Comparison of ENCODE assay signal across 1 cellular context in the genomic region with DNA sequence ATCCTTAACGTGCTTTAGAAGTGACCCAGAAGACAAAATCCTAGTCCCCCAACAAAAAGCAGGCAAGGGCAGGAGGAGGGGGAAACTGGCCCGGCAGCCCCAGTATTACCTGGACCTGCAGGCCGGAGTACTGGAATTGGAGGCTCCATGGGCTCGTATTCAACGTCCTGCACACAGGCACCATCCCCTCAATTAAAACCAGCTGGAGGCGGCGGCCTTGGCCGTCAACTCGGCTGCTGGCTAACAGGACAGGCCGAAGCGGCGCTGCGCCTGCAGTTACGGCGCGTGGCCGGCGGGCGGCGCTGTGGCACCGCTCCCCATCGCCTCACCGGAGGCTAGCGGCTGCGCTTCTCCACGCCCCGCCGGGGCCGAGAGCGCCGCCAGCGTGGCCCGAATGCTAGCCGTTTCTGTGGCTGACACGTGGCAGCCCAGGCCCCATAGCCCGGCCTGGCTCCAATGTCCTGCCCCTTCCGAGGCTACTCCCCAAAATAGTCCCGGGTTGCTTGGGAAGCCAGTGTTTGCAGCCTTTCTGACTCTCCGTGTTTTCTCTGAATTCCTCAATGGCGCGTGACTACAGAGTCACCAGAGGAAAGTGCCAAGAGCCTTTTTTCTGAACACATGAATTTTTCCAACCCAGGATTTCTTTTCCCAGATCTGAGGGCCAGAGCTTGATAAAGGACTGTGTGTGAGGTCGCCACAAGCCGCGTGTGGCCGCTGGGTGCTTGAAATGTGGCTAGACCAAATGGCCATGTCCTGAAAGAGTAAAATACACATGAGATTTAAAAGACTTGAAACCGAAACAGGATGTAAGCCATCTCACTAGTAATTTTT.
TF ChIP-seq lines count a peak whose summit lies in the region.

No MANE protein-coding gene starts in this region.

TF ChIP-seq in HEK293, 187 proteins besides CTCF, POLR2A, EP300 and RAD21 (continued from another document):
- TF ChIP-seq ZNF555 (tag by site-specific recombination; conservative IDR thresholded peaks at IDR 0.05) (no peak), ZNF292 (tag by site-specific recombination; IDR thresholded peaks at IDR 0.05; ENCODE audit: borderline replicate concordance, low read depth) (no peak), ZNF707 (tag by site-specific recombination; IDR thresholded peaks at IDR 0.05) (no peak), ZNF621 (tag by site-specific recombination; IDR thresholded peaks at IDR 0.05) (no peak), MYNN (tag by site-specific recombination; IDR thresholded peaks at IDR 0.05; ENCODE audit: borderline replicate concordance) (no peak), ZNF585B (tag by site-specific recombination; IDR thresholded peaks at IDR 0.05) (no peak), ZNF501 (tag by site-specific recombination; IDR thresholded peaks at IDR 0.05) (no peak), ZNF658 (tag by site-specific recombination; IDR thresholded peaks at IDR 0.05) (no peak), ZNF560 (tag by site-specific recombination; IDR thresholded peaks at IDR 0.05; ENCODE audit: borderline replicate concordance) (no peak), ZNF837 (tag by site-specific recombination; IDR thresholded peaks at IDR 0.05) (no peak), MZF1 (tag by site-specific recombination; IDR thresholded peaks at IDR 0.05; ENCODE audit: borderline replicate concordance) (no peak), ZNF223 (tag by site-specific recombination; IDR thresholded peaks at IDR 0.05) (no peak), ZNF248 (tag by site-specific recombination; IDR thresholded peaks at IDR 0.05) (no peak), ZEB2 (tag by site-specific recombination; IDR thresholded peaks at IDR 0.05) (peak; percentile 73), SCRT2 (tag by site-specific recombination; IDR thresholded peaks at IDR 0.05) (no peak), ZNF24 (tag by site-specific recombination; IDR thresholded peaks at IDR 0.05) (no peak)
